32 cellular contexts compared by ENCODE assay signal in genomic region chr5:176588297-176588696, GRCh38. TPM values are rescaled to one million over a fixed set of nuclear protein-coding genes. Genes with fewer than 3 reads are reported as not detected.
"Had no signal": no experiment of that assay in that cellular context is flagged by ENCODE, and none has a peak within 500 bp of the region (broad histone marks: within the 10 kb centered on the region; RNA-seq: fewer than 3 reads in every experiment).

No MANE protein-coding gene starts in this region.

- DNase-seq: activated CD4-positive, alpha-beta T cell treated with anti-CD3 and anti-CD28 coated beads for 1 hour; activated CD4-positive, alpha-beta T cell treated with anti-CD3 and anti-CD28 coated beads, Interleukin-2, amount 10 ng/mL, durations not matched to agents 7 days and 5 days; activated CD8-positive, alpha-beta T cell treated with anti-CD3 and anti-CD28 coated beads for 36 hours; activated gamma-delta T cell treated with Interleukin-2 at 50 U/mL for 16 hours; activated naive CD4-positive, alpha-beta T cell treated with anti-CD3 and anti-CD28 coated beads, Interleukin-2, amount 50 U/mL, for 16 hours; activated T-cell treated with anti-CD3 and anti-CD28 coated beads, Interleukin-2, amount 50 U/mL, for 4 hours; anterior cingulate cortex; cerebellar nuclear complex; dorsolateral prefrontal cortex; effector memory CD4-positive, alpha-beta T cell; foreskin fibroblast; heart right ventricle; midbrain; naive thymus-derived CD8-positive, alpha-beta T cell; ovary; retina; sigmoid colon; small intestine; stimulated activated CD4-positive, alpha-beta T cell treated with anti-CD3 and anti-CD28 coated beads, Interleukin-4, amount 100 ng/mL, for 24 hours; stimulated activated naive CD8-positive, alpha-beta T cell treated with anti-CD3 and anti-CD28 coated beads, Interleukin-15, amount 100 ng/mL, for 72 hours; substantia nigra; T-helper 2 cell; upper lobe of right lung had no signal

- H3K4me1 Mint-ChIP-seq: activated CD4-positive, alpha-beta T cell treated with anti-CD3 and anti-CD28 coated beads, Interleukin-2, amount 10 ng/mL, durations not matched to agents 7 days and 5 days; naive thymus-derived CD8-positive, alpha-beta T cell; stimulated activated effector memory CD8-positive, alpha-beta T cell treated with anti-CD3 and anti-CD28 coated beads, Interleukin-12 subunit alpha, Interleukin-12 subunit beta, amount 100 ng/mL, for 72 hours; stimulated activated naive CD8-positive, alpha-beta T cell treated with anti-CD3 and anti-CD28 coated beads, Interleukin-15, amount 100 ng/mL, for 72 hours had no signal

- FAIRE-seq: endothelial cell of umbilical vein, small intestine had no signal

- H3K27ac ChIP-seq: cardiac muscle cell, coronary artery, heart right ventricle, ovary, prostate gland, sigmoid colon, upper lobe of right lung had no signal

- H3K4me3 ChIP-seq: cardiac muscle cell, coronary artery, dorsolateral prefrontal cortex, heart right ventricle, ovary, prostate gland, sigmoid colon, upper lobe of right lung had no signal

- H3K27me3 Mint-ChIP-seq: activated CD4-positive, alpha-beta T cell treated with anti-CD3 and anti-CD28 coated beads, Interleukin-2, amount 10 ng/mL, durations not matched to agents 7 days and 5 days; activated CD8-positive, alpha-beta T cell treated with anti-CD3 and anti-CD28 coated beads for 36 hours; activated T-helper 17 cell treated with anti-CD3 and anti-CD28 coated beads, Interleukin-2, amount 50 U/mL, for 72 hours; stimulated activated naive CD8-positive, alpha-beta T cell treated with anti-CD3 and anti-CD28 coated beads, Interleukin-15, amount 100 ng/mL, for 72 hours had no signal

- H3K36me3 Mint-ChIP-seq: stimulated activated effector memory CD8-positive, alpha-beta T cell treated with anti-CD3 and anti-CD28 coated beads, Interleukin-12 subunit alpha, Interleukin-12 subunit beta, amount 100 ng/mL, for 72 hours had no signal

- H3K4me1 ChIP-seq: heart right ventricle, prostate gland, sigmoid colon, upper lobe of right lung had no signal

- H3K27me3 ChIP-seq: cardiac muscle cell, dorsolateral prefrontal cortex, heart right ventricle, ovary, upper lobe of right lung had no signal

- H3K27ac Mint-ChIP-seq: activated CD4-positive, alpha-beta T cell treated with anti-CD3 and anti-CD28 coated beads, Interleukin-2, amount 10 ng/mL, durations not matched to agents 7 days and 5 days; activated CD8-positive, alpha-beta T cell treated with anti-CD3 and anti-CD28 coated beads for 36 hours; activated T-helper 17 cell treated with anti-CD3 and anti-CD28 coated beads, Interleukin-2, amount 50 U/mL, for 72 hours; stimulated activated effector memory CD8-positive, alpha-beta T cell treated with anti-CD3 and anti-CD28 coated beads, Interleukin-12 subunit alpha, Interleukin-12 subunit beta, amount 100 ng/mL, for 72 hours had no signal

- H3K9me3 Mint-ChIP-seq: activated T-cell treated with anti-CD3 and anti-CD28 coated beads, Interleukin-2, amount 50 U/mL, for 4 hours; activated T-helper 17 cell treated with anti-CD3 and anti-CD28 coated beads, Interleukin-2, amount 50 U/mL, for 72 hours had no signal

- H3K4me3 Mint-ChIP-seq: activated CD4-positive, alpha-beta T cell treated with anti-CD3 and anti-CD28 coated beads, Interleukin-2, amount 10 ng/mL, durations not matched to agents 7 days and 5 days; activated CD8-positive, alpha-beta T cell treated with anti-CD3 and anti-CD28 coated beads for 36 hours; activated T-cell treated with anti-CD3 and anti-CD28 coated beads, Interleukin-2, amount 50 U/mL, for 4 hours; activated T-helper 17 cell treated with anti-CD3 and anti-CD28 coated beads, Interleukin-2, amount 50 U/mL, for 72 hours; naive thymus-derived CD8-positive, alpha-beta T cell; stimulated activated effector memory CD8-positive, alpha-beta T cell treated with anti-CD3 and anti-CD28 coated beads, Interleukin-12 subunit alpha, Interleukin-12 subunit beta, amount 100 ng/mL, for 72 hours; stimulated activated naive CD8-positive, alpha-beta T cell treated with anti-CD3 and anti-CD28 coated beads, Interleukin-15, amount 100 ng/mL, for 72 hours had no signal

- ATAC-seq: activated CD8-positive, alpha-beta T cell treated with anti-CD3 and anti-CD28 coated beads for 36 hours; activated T-cell treated with anti-CD3 and anti-CD28 coated beads, Interleukin-2, amount 50 U/mL, for 4 hours; activated T-helper 17 cell treated with anti-CD3 and anti-CD28 coated beads, Interleukin-2, amount 50 U/mL, for 72 hours; esophagus mucosa; heart right ventricle; naive thymus-derived CD8-positive, alpha-beta T cell; stimulated activated effector memory CD8-positive, alpha-beta T cell treated with anti-CD3 and anti-CD28 coated beads, Interleukin-12 subunit alpha, Interleukin-12 subunit beta, amount 100 ng/mL, for 72 hours; stimulated activated naive CD8-positive, alpha-beta T cell treated with anti-CD3 and anti-CD28 coated beads, Interleukin-15, amount 100 ng/mL, for 72 hours; upper lobe of right lung had no signal

- H3K36me3 ChIP-seq: cardiac muscle cell, heart right ventricle, ovary, prostate gland, sigmoid colon, upper lobe of right lung had no signal

- H3K9me3 ChIP-seq: prostate gland had no signal

RNA-seq across cellular contexts. Expression of gene CDHR2, which starts 39.2 kb away (rescaled TPM):
- total RNA-seq: endothelial cell of umbilical vein, esophagus mucosa had no signal
- polyA plus RNA-seq: endothelial cell of umbilical vein had no signal

RNA-seq across cellular contexts. Expression of gene SNCB, which starts 42.0 kb away (rescaled TPM):
- total RNA-seq: activated CD4-positive, alpha-beta T cell treated with anti-CD3 and anti-CD28 coated beads, Interleukin-2, amount 10 ng/mL, durations not matched to agents 7 days and 5 days; activated T-cell treated with anti-CD3 and anti-CD28 coated beads, Interleukin-2, amount 50 U/mL, for 4 hours; activated T-helper 17 cell treated with anti-CD3 and anti-CD28 coated beads, Interleukin-2, amount 50 U/mL, for 72 hours; endothelial cell of umbilical vein; esophagus mucosa; kidney epithelial cell; lower leg skin; naive thymus-derived CD8-positive, alpha-beta T cell; ovary; prostate gland; upper lobe of right lung had no signal
- polyA plus RNA-seq: heart right ventricle; naive thymus-derived CD8-positive, alpha-beta T cell had no signal

RNA-seq across cellular contexts. Expression of gene EIF4E1B, which starts 42.2 kb away (rescaled TPM):
- total RNA-seq: activated CD4-positive, alpha-beta T cell treated with anti-CD3 and anti-CD28 coated beads, Interleukin-2, amount 10 ng/mL, durations not matched to agents 7 days and 5 days; activated CD8-positive, alpha-beta T cell treated with anti-CD3 and anti-CD28 coated beads for 36 hours; activated T-cell treated with anti-CD3 and anti-CD28 coated beads, Interleukin-2, amount 50 U/mL, for 4 hours; activated T-helper 17 cell treated with anti-CD3 and anti-CD28 coated beads, Interleukin-2, amount 50 U/mL, for 72 hours; cardiac muscle cell; endothelial cell of umbilical vein; esophagus mucosa; heart right ventricle; kidney epithelial cell; lower leg skin; naive thymus-derived CD8-positive, alpha-beta T cell; ovary; upper lobe of right lung had no signal
- polyA plus RNA-seq: cardiac muscle cell; endothelial cell of umbilical vein; heart right ventricle; naive thymus-derived CD8-positive, alpha-beta T cell; sigmoid colon had no signal
